In the genomic region with DNA sequence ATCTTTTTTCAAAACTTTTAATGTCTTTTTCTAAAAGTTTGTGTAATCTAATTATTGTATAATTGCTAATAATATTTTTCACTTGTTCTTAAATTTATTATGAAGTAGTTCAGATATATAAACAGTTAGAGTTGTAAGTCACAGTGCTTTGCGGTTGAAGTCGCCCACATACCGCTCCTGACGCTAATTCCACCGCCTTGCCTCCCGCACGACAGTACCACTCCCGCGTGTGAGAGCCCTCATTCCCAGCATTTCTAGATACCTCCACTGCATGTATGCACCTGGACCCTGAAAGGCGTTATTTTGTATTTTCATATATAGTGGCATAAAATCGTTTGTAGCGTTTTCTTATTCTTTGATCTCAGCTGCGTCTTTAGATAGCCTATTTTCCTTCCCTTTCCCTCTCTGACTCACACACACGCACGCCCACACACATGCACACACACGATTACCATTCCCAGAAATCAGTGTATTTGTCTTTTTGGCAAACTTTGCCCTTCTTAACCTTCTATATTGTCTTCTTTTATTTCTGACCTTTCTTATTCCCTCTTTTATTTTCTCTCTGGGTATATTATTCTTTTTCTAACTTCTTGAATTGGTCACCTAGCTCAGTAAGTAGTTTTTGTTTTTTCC, we compare ENCODE assay signal across 2 cellular contexts.
A peak's percentile ranks its signal among the peaks of the same experiment; 100 is the strongest.
TF ChIP-seq lines count a peak whose summit lies in the region.

No MANE protein-coding gene starts in this region.

TF ChIP-seq in HEK293, 187 proteins besides CTCF, POLR2A, EP300 and RAD21:
- no peak for TF ChIP-seq ZNF404 (tag by site-specific recombination; IDR thresholded peaks at IDR 0.05)
- peak; percentile 79 for TF ChIP-seq ZFHX2 (tag by site-specific recombination; conservative IDR thresholded peaks at IDR 0.05)

TF ChIP-seq in K562, 482 proteins besides CTCF, POLR2A, EP300 and RAD21:
- TF ChIP-seq ZNF224 (CRISPR knock-in tag; IDR thresholded peaks at IDR 0.05) (no peak), POLR2H (tag; IDR thresholded peaks at IDR 0.05; ENCODE audit: low read depth) (no peak), KDM1A (IDR thresholded peaks at IDR 0.05) (peak; percentile 45 to 56; a peak in 2 of 4 replicates), SNRNP70 (optimal IDR thresholded peaks at IDR 0.05; ENCODE audit: low read depth, low read length) (no peak), ZBTB8A (IDR thresholded peaks at IDR 0.05; ENCODE audit: partially characterized antibody) (no peak), ZNF830 (CRISPR knock-in tag; IDR thresholded peaks at IDR 0.05) (no peak), ZNF766 (CRISPR knock-in tag; conservative IDR thresholded peaks at IDR 0.05) (no peak), EGR1 (conservative IDR thresholded peaks at IDR 0.05) (peak; percentile 91), ZKSCAN8 (CRISPR knock-in tag; IDR thresholded peaks at IDR 0.05) (no peak), CREB1 (IDR thresholded peaks at IDR 0.05) (no peak), CREB1 (CRISPR knock-in tag; IDR thresholded peaks at IDR 0.05) (no peak), HMBOX1 (IDR thresholded peaks at IDR 0.05) (no peak), CBFA2T3 (IDR thresholded peaks at IDR 0.05) (peak; percentile 48), CTBP1 (IDR thresholded peaks at IDR 0.05; ENCODE audit: borderline replicate concordance) (no peak), BDP1 (IDR thresholded peaks at IDR 0.05; ENCODE audit: insufficient read depth, insufficient read length) (no peak), SLC30A9 (CRISPR knock-in tag; IDR thresholded peaks at IDR 0.05) (no peak), JUND (IDR thresholded peaks at IDR 0.05; ENCODE audit: borderline replicate concordance, low read depth, low read length) (peak; percentile 39; the same call in 1 of the 2 replicates), JUND (tag; IDR thresholded peaks at IDR 0.05; ENCODE audit: borderline replicate concordance, low read depth, low read length) (no peak), STAG1 (CRISPR knock-in tag; IDR thresholded peaks at IDR 0.05; ENCODE audit: borderline replicate concordance) (no peak), KHSRP (IDR thresholded peaks at IDR 0.05) (no peak), HDAC1 (IDR thresholded peaks at IDR 0.05) (0 out of 4 replicates have a peak, but pooled peaks of 1 of the 2 experiments have one; percentile 32), GABPB1 (CRISPR knock-in tag; IDR thresholded peaks at IDR 0.05) (no peak), MYBL2 (IDR thresholded peaks at IDR 0.05; ENCODE audit: low read depth) (no peak), MYBL2 (CRISPR knock-in tag; IDR thresholded peaks at IDR 0.05; ENCODE audit: borderline replicate concordance) (no peak), RUNX1 (IDR thresholded peaks at IDR 0.05; ENCODE audit: low read depth) (no peak), CC2D1A (IDR thresholded peaks at IDR 0.05) (no peak), ETS2 (tag; IDR thresholded peaks at IDR 0.05; ENCODE audit: borderline replicate concordance, poor library complexity, severe bottlenecking) (no peak), ARID1B (IDR thresholded peaks at IDR 0.05) (peak; percentile 52), TCF3 (CRISPR knock-in tag; IDR thresholded peaks at IDR 0.05) (0 out of 2 replicates have a peak, but pooled peaks have one; percentile 7), ETV6 (IDR thresholded peaks at IDR 0.05; ENCODE audit: borderline replicate concordance in 1 of 2, low read depth in 2 of 2, low read length in 1 of 2) (no peak), ETV6 (CRISPR knock-in tag; IDR thresholded peaks at IDR 0.05; ENCODE audit: borderline replicate concordance) (no peak), MAFF (IDR thresholded peaks at IDR 0.05; ENCODE audit: low read length) (no peak), FOSL1 (tag; conservative IDR thresholded peaks at IDR 0.05) (0 out of 2 replicates have a peak, but pooled peaks have one; percentile 33), ZNF717 (CRISPR knock-in tag; IDR thresholded peaks at IDR 0.05) (no peak), ZBED1 (IDR thresholded peaks at IDR 0.05) (no peak)
- TF ChIP-seq, protein P1, sequence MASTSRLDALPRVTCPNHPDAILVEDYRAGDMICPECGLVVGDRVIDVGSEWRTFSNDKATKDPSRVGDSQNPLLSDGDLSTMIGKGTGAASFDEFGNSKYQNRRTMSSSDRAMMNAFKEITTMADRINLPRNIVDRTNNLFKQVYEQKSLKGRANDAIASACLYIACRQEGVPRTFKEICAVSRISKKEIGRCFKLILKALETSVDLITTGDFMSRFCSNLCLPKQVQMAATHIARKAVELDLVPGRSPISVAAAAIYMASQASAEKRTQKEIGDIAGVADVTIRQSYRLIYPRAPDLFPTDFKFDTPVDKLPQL (IDR thresholded peaks at IDR 0.05; ENCODE audit: extremely low read depth, insufficient read length) = no peak
